Comparison of ENCODE assay signal across 1 cellular context in the genomic region with DNA sequence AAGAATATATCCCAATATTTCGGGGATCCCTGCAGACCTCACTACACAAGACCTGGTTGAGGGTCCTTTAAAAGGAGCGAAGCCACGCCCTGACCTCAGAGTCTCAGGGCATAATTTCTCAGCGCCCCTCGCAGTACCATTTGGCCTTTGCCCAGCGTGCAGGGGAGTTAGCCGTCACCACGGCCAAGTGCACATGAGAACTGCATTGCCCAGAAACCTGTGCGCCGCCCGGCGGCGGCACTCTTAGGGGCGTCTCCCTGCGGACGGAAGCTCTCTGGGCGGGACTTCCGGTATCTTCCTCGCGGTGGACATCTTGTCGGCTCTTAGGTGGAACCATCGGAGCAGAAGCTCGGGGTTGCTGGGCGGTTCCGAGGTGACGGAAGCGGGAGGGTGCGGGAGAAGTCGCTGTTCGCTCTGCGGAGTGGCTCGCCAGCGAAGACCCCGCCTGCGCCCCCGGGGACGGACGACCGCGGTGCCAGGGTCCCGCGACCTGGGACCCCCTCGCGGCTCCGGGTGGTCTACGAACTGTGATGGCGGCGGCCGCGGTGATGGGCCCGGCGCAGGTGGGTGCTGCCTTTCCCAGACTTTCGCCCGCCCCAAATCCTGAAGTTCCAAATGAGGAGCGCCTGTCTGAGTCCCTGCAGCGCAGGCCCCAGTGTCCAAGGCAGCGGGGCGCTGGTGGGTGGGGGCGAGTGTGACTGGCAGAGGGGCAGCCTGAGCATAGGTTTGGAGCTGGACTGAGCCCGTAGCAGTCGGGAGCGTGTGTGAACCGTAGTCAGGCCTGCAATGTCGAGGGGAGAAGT.
TF ChIP-seq lines count a peak whose summit lies in the region.

A gene (plus strand): TSS at position 302 of the 803 bp plus-strand sequence. CDS start 5,227 bp downstream, outside the sequence.

TF ChIP-seq in GM12878, 131 proteins besides CTCF, POLR2A, EP300 and RAD21 (continued from another document and continues in another):
- TF ChIP-seq, protein P1, sequence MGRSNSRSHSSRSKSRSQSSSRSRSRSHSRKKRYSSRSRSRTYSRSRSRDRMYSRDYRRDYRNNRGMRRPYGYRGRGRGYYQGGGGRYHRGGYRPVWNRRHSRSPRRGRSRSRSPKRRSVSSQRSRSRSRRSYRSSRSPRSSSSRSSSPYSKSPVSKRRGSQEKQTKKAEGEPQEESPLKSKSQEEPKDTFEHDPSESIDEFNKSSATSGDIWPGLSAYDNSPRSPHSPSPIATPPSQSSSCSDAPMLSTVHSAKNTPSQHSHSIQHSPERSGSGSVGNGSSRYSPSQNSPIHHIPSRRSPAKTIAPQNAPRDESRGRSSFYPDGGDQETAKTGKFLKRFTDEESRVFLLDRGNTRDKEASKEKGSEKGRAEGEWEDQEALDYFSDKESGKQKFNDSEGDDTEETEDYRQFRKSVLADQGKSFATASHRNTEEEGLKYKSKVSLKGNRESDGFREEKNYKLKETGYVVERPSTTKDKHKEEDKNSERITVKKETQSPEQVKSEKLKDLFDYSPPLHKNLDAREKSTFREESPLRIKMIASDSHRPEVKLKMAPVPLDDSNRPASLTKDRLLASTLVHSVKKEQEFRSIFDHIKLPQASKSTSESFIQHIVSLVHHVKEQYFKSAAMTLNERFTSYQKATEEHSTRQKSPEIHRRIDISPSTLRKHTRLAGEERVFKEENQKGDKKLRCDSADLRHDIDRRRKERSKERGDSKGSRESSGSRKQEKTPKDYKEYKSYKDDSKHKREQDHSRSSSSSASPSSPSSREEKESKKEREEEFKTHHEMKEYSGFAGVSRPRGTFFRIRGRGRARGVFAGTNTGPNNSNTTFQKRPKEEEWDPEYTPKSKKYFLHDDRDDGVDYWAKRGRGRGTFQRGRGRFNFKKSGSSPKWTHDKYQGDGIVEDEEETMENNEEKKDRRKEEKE (IDR thresholded peaks at IDR 0.05) = no peak
- no peak for TF ChIP-seq KAT2A (conservative IDR thresholded peaks at IDR 0.05; ENCODE audit: control insufficient read depth, low read depth, low read length)
- peak; percentile 31; the same call in 1 of the 2 replicates for TF ChIP-seq NR2C1 (IDR thresholded peaks at IDR 0.05)
- 0 out of 2 replicates have a peak, but pooled peaks have one; percentile 28 for TF ChIP-seq CBFB (IDR thresholded peaks at IDR 0.05; ENCODE audit: low read depth)
- TF ChIP-seq, protein P2, sequence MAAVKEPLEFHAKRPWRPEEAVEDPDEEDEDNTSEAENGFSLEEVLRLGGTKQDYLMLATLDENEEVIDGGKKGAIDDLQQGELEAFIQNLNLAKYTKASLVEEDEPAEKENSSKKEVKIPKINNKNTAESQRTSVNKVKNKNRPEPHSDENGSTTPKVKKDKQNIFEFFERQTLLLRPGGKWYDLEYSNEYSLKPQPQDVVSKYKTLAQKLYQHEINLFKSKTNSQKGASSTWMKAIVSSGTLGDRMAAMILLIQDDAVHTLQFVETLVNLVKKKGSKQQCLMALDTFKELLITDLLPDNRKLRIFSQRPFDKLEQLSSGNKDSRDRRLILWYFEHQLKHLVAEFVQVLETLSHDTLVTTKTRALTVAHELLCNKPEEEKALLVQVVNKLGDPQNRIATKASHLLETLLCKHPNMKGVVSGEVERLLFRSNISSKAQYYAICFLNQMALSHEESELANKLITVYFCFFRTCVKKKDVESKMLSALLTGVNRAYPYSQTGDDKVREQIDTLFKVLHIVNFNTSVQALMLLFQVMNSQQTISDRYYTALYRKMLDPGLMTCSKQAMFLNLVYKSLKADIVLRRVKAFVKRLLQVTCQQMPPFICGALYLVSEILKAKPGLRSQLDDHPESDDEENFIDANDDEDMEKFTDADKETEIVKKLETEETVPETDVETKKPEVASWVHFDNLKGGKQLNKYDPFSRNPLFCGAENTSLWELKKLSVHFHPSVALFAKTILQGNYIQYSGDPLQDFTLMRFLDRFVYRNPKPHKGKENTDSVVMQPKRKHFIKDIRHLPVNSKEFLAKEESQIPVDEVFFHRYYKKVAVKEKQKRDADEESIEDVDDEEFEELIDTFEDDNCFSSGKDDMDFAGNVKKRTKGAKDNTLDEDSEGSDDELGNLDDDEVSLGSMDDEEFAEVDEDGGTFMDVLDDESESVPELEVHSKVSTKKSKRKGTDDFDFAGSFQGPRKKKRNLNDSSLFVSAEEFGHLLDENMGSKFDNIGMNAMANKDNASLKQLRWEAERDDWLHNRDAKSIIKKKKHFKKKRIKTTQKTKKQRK (IDR thresholded peaks at IDR 0.05; ENCODE audit: low read depth, low read length) = 0 out of 2 replicates have a peak, but pooled peaks have one; percentile 28
- TF ChIP-seq CHD2 (IDR thresholded peaks at IDR 0.05; ENCODE audit: borderline replicate concordance, low read depth, low read length) = peak; percentile 52; the same call in 1 of the 2 replicates
- TF ChIP-seq, protein P3, sequence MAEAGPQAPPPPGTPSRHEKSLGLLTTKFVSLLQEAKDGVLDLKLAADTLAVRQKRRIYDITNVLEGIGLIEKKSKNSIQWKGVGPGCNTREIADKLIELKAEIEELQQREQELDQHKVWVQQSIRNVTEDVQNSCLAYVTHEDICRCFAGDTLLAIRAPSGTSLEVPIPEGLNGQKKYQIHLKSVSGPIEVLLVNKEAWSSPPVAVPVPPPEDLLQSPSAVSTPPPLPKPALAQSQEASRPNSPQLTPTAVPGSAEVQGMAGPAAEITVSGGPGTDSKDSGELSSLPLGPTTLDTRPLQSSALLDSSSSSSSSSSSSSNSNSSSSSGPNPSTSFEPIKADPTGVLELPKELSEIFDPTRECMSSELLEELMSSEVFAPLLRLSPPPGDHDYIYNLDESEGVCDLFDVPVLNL (IDR thresholded peaks at IDR 0.05; ENCODE audit: low read depth, low read length) = 0 out of 2 replicates have a peak, but pooled peaks have one; percentile 10
- TF ChIP-seq TCF3 (IDR thresholded peaks at IDR 0.05; ENCODE audit: borderline replicate concordance, insufficient read depth, low read depth, low read length) = no peak
- TF ChIP-seq, protein P4, sequence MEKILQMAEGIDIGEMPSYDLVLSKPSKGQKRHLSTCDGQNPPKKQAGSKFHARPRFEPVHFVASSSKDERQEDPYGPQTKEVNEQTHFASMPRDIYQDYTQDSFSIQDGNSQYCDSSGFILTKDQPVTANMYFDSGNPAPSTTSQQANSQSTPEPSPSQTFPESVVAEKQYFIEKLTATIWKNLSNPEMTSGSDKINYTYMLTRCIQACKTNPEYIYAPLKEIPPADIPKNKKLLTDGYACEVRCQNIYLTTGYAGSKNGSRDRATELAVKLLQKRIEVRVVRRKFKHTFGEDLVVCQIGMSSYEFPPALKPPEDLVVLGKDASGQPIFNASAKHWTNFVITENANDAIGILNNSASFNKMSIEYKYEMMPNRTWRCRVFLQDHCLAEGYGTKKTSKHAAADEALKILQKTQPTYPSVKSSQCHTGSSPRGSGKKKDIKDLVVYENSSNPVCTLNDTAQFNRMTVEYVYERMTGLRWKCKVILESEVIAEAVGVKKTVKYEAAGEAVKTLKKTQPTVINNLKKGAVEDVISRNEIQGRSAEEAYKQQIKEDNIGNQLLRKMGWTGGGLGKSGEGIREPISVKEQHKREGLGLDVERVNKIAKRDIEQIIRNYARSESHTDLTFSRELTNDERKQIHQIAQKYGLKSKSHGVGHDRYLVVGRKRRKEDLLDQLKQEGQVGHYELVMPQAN (conservative IDR thresholded peaks at IDR 0.05) = no peak
- TF ChIP-seq ZNF207 (IDR thresholded peaks at IDR 0.05; ENCODE audit: borderline replicate concordance) = no peak
- TF ChIP-seq, protein P5, sequence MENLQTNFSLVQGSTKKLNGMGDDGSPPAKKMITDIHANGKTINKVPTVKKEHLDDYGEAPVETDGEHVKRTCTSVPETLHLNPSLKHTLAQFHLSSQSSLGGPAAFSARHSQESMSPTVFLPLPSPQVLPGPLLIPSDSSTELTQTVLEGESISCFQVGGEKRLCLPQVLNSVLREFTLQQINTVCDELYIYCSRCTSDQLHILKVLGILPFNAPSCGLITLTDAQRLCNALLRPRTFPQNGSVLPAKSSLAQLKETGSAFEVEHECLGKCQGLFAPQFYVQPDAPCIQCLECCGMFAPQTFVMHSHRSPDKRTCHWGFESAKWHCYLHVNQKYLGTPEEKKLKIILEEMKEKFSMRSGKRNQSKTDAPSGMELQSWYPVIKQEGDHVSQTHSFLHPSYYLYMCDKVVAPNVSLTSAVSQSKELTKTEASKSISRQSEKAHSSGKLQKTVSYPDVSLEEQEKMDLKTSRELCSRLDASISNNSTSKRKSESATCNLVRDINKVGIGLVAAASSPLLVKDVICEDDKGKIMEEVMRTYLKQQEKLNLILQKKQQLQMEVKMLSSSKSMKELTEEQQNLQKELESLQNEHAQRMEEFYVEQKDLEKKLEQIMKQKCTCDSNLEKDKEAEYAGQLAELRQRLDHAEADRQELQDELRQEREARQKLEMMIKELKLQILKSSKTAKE (IDR thresholded peaks at IDR 0.05; ENCODE audit: low read depth, poor library complexity, severe bottlenecking) = no peak
- no peak for TF ChIP-seq PAX5 (IDR thresholded peaks at IDR 0.05; ENCODE audit: borderline replicate concordance, low read depth, low read length)
- TF ChIP-seq POLR2AphosphoS5 (IDR thresholded peaks at IDR 0.05; ENCODE audit: low read length) = peak; percentile 88
- peak; percentile 68; the same call in 1 of the 2 replicates for TF ChIP-seq GATAD2B (conservative IDR thresholded peaks at IDR 0.05; ENCODE audit: low read depth)
- TF ChIP-seq JUNB (IDR thresholded peaks at IDR 0.05) = no peak
- peak; percentile 59; the same call in 1 of the 2 replicates for TF ChIP-seq DPF2 (IDR thresholded peaks at IDR 0.05)
- no peak for TF ChIP-seq HDAC6 (IDR thresholded peaks at IDR 0.05; ENCODE audit: unreplicated experiment)
- peak; percentile 65; the same call in 1 of the 2 replicates for TF ChIP-seq LARP7 (IDR thresholded peaks at IDR 0.05)
- TF ChIP-seq, protein P6, sequence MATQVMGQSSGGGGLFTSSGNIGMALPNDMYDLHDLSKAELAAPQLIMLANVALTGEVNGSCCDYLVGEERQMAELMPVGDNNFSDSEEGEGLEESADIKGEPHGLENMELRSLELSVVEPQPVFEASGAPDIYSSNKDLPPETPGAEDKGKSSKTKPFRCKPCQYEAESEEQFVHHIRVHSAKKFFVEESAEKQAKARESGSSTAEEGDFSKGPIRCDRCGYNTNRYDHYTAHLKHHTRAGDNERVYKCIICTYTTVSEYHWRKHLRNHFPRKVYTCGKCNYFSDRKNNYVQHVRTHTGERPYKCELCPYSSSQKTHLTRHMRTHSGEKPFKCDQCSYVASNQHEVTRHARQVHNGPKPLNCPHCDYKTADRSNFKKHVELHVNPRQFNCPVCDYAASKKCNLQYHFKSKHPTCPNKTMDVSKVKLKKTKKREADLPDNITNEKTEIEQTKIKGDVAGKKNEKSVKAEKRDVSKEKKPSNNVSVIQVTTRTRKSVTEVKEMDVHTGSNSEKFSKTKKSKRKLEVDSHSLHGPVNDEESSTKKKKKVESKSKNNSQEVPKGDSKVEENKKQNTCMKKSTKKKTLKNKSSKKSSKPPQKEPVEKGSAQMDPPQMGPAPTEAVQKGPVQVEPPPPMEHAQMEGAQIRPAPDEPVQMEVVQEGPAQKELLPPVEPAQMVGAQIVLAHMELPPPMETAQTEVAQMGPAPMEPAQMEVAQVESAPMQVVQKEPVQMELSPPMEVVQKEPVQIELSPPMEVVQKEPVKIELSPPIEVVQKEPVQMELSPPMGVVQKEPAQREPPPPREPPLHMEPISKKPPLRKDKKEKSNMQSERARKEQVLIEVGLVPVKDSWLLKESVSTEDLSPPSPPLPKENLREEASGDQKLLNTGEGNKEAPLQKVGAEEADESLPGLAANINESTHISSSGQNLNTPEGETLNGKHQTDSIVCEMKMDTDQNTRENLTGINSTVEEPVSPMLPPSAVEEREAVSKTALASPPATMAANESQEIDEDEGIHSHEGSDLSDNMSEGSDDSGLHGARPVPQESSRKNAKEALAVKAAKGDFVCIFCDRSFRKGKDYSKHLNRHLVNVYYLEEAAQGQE (IDR thresholded peaks at IDR 0.05; ENCODE audit: low read depth, low read length) = no peak
- TF ChIP-seq GABPA (IDR thresholded peaks at IDR 0.05; ENCODE audit: low read depth) = peak; percentile 95
- TF ChIP-seq, protein P7, sequence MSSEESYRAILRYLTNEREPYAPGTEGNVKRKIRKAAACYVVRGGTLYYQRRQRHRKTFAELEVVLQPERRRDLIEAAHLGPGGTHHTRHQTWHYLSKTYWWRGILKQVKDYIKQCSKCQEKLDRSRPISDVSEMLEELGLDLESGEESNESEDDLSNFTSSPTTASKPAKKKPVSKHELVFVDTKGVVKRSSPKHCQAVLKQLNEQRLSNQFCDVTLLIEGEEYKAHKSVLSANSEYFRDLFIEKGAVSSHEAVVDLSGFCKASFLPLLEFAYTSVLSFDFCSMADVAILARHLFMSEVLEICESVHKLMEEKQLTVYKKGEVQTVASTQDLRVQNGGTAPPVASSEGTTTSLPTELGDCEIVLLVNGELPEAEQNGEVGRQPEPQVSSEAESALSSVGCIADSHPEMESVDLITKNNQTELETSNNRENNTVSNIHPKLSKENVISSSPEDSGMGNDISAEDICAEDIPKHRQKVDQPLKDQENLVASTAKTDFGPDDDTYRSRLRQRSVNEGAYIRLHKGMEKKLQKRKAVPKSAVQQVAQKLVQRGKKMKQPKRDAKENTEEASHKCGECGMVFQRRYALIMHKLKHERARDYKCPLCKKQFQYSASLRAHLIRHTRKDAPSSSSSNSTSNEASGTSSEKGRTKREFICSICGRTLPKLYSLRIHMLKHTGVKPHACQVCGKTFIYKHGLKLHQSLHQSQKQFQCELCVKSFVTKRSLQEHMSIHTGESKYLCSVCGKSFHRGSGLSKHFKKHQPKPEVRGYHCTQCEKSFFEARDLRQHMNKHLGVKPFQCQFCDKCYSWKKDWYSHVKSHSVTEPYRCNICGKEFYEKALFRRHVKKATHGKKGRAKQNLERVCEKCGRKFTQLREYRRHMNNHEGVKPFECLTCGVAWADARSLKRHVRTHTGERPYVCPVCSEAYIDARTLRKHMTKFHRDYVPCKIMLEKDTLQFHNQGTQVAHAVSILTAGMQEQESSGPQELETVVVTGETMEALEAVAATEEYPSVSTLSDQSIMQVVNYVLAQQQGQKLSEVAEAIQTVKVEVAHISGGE (CRISPR knock-in tag; IDR thresholded peaks at IDR 0.05) = peak; percentile 28; the same call in 1 of the 2 replicates
- no peak for TF ChIP-seq TBL1XR1 (IDR thresholded peaks at IDR 0.05; ENCODE audit: low read depth, low read length)
- TF ChIP-seq, protein P8, sequence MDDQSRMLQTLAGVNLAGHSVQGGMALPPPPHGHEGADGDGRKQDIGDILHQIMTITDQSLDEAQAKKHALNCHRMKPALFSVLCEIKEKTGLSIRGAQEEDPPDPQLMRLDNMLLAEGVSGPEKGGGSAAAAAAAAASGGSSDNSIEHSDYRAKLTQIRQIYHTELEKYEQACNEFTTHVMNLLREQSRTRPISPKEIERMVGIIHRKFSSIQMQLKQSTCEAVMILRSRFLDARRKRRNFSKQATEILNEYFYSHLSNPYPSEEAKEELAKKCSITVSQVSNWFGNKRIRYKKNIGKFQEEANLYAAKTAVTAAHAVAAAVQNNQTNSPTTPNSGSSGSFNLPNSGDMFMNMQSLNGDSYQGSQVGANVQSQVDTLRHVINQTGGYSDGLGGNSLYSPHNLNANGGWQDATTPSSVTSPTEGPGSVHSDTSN (IDR thresholded peaks at IDR 0.05; ENCODE audit: insufficient replicate concordance, low read depth, low read length) = no peak
- TF ChIP-seq, protein P9, sequence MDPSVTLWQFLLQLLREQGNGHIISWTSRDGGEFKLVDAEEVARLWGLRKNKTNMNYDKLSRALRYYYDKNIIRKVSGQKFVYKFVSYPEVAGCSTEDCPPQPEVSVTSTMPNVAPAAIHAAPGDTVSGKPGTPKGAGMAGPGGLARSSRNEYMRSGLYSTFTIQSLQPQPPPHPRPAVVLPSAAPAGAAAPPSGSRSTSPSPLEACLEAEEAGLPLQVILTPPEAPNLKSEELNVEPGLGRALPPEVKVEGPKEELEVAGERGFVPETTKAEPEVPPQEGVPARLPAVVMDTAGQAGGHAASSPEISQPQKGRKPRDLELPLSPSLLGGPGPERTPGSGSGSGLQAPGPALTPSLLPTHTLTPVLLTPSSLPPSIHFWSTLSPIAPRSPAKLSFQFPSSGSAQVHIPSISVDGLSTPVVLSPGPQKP (IDR thresholded peaks at IDR 0.05; ENCODE audit: low read depth, low read length) = peak; percentile 16; the same call in 1 of the 2 replicates
